12 cellular contexts compared by ENCODE assay signal in genomic region chr22:37527081-37527752, GRCh38. TPM values are rescaled to one million over a fixed set of nuclear protein-coding genes. Genes with fewer than 3 reads are reported as not detected.
"Had no signal": no experiment of that assay in that cellular context is flagged by ENCODE, and none has a peak within 500 bp of the region (broad histone marks: within the 10 kb centered on the region; RNA-seq: fewer than 3 reads in every experiment).

No MANE protein-coding gene starts in this region.

RNA-seq across cellular contexts. Expression of gene CDC42EP1, which starts 33.1 kb away (rescaled TPM):
- total RNA-seq: naive thymus-derived CD8-positive, alpha-beta T cell had no signal
- polyA plus RNA-seq: naive thymus-derived CD8-positive, alpha-beta T cell had no signal

RNA-seq across cellular contexts. Expression of gene MFNG, which starts 41.0 kb away (rescaled TPM):
- total RNA-seq: epithelial cell of proximal tubule, fibroblast of lung had no signal

RNA-seq across cellular contexts. Expression of gene LGALS2, which starts 52.7 kb away (rescaled TPM):
- total RNA-seq: cerebellum; epithelial cell of proximal tubule; esophagus muscularis mucosa; fibroblast of lung; frontal cortex; myocyte; naive thymus-derived CD8-positive, alpha-beta T cell; posterior vena cava; pulmonary artery endothelial cell; thoracic aorta; tibial nerve; uterus had no signal
- polyA plus RNA-seq: naive thymus-derived CD8-positive, alpha-beta T cell had no signal
